In genomic region chr2:64391940-64392339, GRCh38 we compare ENCODE assay signal across 1 cellular context.
TF ChIP-seq lines count a peak whose summit lies in the region.

No MANE protein-coding gene starts in this region.

TF ChIP-seq in GM23338, 12 proteins besides CTCF, POLR2A, EP300 and RAD21 (continued from another document):
- TF ChIP-seq ZNF462 (CRISPR knock-in tag; IDR thresholded peaks at IDR 0.05), result no peak
